ENCODE assay signal across 8 cellular contexts in the genomic region with DNA sequence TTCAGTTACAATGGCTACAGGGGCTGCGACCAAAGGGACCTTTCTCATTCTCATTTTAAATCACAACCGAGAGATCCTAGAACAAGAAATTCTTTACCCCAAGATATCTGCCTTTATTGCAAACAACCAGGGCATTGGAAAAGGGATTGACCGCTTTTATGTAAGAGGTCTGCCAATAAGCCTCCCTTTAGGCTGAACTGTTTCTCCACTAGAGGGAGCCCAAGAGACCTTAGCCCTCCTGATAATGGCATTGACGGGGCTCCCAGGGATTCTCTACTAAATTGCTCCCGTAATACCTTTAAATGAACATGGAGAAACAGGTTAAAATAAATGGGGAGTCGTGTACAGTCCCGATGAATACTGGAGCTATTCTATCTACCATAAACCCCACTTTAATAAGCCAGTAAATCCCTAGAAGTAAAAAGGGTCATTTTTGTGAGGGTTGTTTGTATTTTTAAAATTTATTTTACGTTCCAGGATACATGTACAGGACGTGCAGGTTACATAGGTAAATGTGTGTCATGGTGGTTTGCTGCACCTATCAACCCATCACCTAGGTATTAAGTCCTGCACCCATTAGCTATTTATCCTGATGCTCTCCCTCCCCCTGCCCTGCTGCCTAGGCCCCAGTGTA. TPM values are rescaled to one million over a fixed set of nuclear protein-coding genes. Genes with fewer than 3 reads are reported as not detected.
A peak's percentile ranks its signal among the peaks of the same experiment; 100 is the strongest.
DNase-seq lines count a peak whose midpoint lies in the region; ATAC-seq and TF ChIP-seq lines count a peak whose summit lies in the region.

No MANE protein-coding gene starts in this region.

- DNase-seq in Daoy (ENCODE audit: low read depth) (peak; percentile 63), LNCaP clone FGC (ENCODE audit: low read depth) (peak; percentile 7), RKO (ENCODE audit: low spot score) (peak; percentile 57), body of pancreas (peak; percentile 60 to 74 (median 65)), islet precursor cell (peak; percentile 70), GOT3 (lab: John Stamatoyannopoulos, UW) (no peak)
- peak; percentile 16 to 58 for DNase-seq in stimulated activated effector memory CD8-positive, alpha-beta T cell treated with anti-CD3 and anti-CD28 coated beads, Interleukin-12 subunit alpha, Interleukin-12 subunit beta, amount 100 ng/mL, for 72 hours (ENCODE audit: low spot score in 2 of 2)

- WGBS in body of pancreas, 2 donors = 26 to 34% methylated on average over 9 of the region's 9 CpGs

- no peak overlapping the region for H3K27ac Mint-ChIP-seq in stimulated activated effector memory CD8-positive, alpha-beta T cell treated with anti-CD3 and anti-CD28 coated beads, Interleukin-12 subunit alpha, Interleukin-12 subunit beta, amount 100 ng/mL, for 72 hours

- H3K36me3 Mint-ChIP-seq in stimulated activated effector memory CD8-positive, alpha-beta T cell treated with anti-CD3 and anti-CD28 coated beads, Interleukin-12 subunit alpha, Interleukin-12 subunit beta, amount 100 ng/mL, for 72 hours = no peaks in the 10 kb centered on the region

- no peaks in the 10 kb centered on the region for H3K4me1 ChIP-seq in body of pancreas

- peak; percentile 75 for TF ChIP-seq CTCF in LNCaP clone FGC (IDR thresholded peaks at IDR 0.05; ENCODE audit: control insufficient read depth, extremely low read depth, insufficient read depth)
- TF ChIP-seq CTCF in body of pancreas (IDR thresholded peaks at IDR 0.05) = peak; percentile 67 to 90 (median 79)

- H3K9me3 ChIP-seq in body of pancreas = no peaks in the 10 kb centered on the region

- no peaks in the 10 kb centered on the region for H3K27me3 ChIP-seq in body of pancreas

- intact Hi-C loops in body of pancreas (cut with DNase I) = no loop called here

- no peaks in the 10 kb centered on the region for H3K9me3 Mint-ChIP-seq in stimulated activated effector memory CD8-positive, alpha-beta T cell treated with anti-CD3 and anti-CD28 coated beads, Interleukin-12 subunit alpha, Interleukin-12 subunit beta, amount 100 ng/mL, for 72 hours

- H3K4me3 Mint-ChIP-seq in stimulated activated effector memory CD8-positive, alpha-beta T cell treated with anti-CD3 and anti-CD28 coated beads, Interleukin-12 subunit alpha, Interleukin-12 subunit beta, amount 100 ng/mL, for 72 hours = no peak overlapping the region

- ATAC-seq in GM21528 (IDR thresholded peaks at IDR 0.05; ENCODE audit: low FRiP score, unreplicated experiment) (peak; percentile 74), body of pancreas (peak; percentile 89)
- peak; percentile 56 for ATAC-seq in stimulated activated effector memory CD8-positive, alpha-beta T cell treated with anti-CD3 and anti-CD28 coated beads, Interleukin-12 subunit alpha, Interleukin-12 subunit beta, amount 100 ng/mL, for 72 hours

- no peaks in the 10 kb centered on the region for H3K36me3 ChIP-seq in body of pancreas (replicated peaks in 1 of 2; ENCODE audit: insufficient read depth in 1 of 2, low read depth in 2 of 2)

- no peak overlapping the region for H3K4me3 ChIP-seq in LNCaP clone FGC (ENCODE audit: low read depth, low read length)
- H3K4me3 ChIP-seq in body of pancreas = no peak overlapping the region

- H3K27ac ChIP-seq in body of pancreas = no peak overlapping the region

- no peaks in the 10 kb centered on the region for H3K4me1 Mint-ChIP-seq in stimulated activated effector memory CD8-positive, alpha-beta T cell treated with anti-CD3 and anti-CD28 coated beads, Interleukin-12 subunit alpha, Interleukin-12 subunit beta, amount 100 ng/mL, for 72 hours

- TF ChIP-seq POLR2A in body of pancreas (IDR thresholded peaks at IDR 0.05) = no peak

RNA-seq across cellular contexts. Expression of a gene that starts 7.5 kb away (rescaled TPM):
- total RNA-seq in Daoy (2014; rRNA removed; shearing (Covaris generic)) = not detected in 2 replicates
- 1 to 10 TPM in 1 of 2 donors, under 1 TPM in 1; 0.99 to 1.0 TPM for total RNA-seq in body of pancreas
